In genomic region chr20:26324177-26324576, GRCh38 we compare ENCODE assay signal across 16 cellular contexts.
DNase-seq lines count a peak whose midpoint lies in the region; ATAC-seq lines count a peak whose summit lies in the region.
"Had no signal": no experiment of that assay in that cellular context is flagged by ENCODE, and none has a peak within 500 bp of the region (broad histone marks: within the 10 kb centered on the region; RNA-seq: fewer than 3 reads in every experiment).

No MANE protein-coding gene starts in this region.

- H3K9me3 Mint-ChIP-seq in activated CD4-positive, alpha-beta memory T cell treated with anti-CD3 and anti-CD28 coated beads for 36 hours = peaks cover 44% of the 10 kb centered on the region
- H3K9me3 Mint-ChIP-seq in activated CD4-positive, alpha-beta memory T cell treated with anti-CD3 and anti-CD28 coated beads, Interleukin-2, amount 10 ng/mL, durations not matched to agents 7 days and 5 days = peaks cover 32% of the 10 kb centered on the region
- no peaks in the 10 kb centered on the region for H3K9me3 Mint-ChIP-seq in activated naive CD8-positive, alpha-beta T cell (ENCODE audit: low read depth)
- H3K9me3 Mint-ChIP-seq in activated naive CD8-positive, alpha-beta T cell treated with anti-CD3 and anti-CD28 coated beads, Interleukin-2, amount 50 U/mL, for 24 hours = peaks cover 10% of the 10 kb centered on the region
- peaks cover 41 to 49% of the 10 kb centered on the region in 2 donors for H3K9me3 Mint-ChIP-seq in activated naive CD4-positive, alpha-beta T cell treated with anti-CD3 and anti-CD28 coated beads, Interleukin-2, amount 50 U/mL, for 72 hours
- H3K9me3 Mint-ChIP-seq: CD8-positive, alpha-beta memory T cell had no signal

- H3K4me3 Mint-ChIP-seq in activated CD4-positive, alpha-beta memory T cell treated with anti-CD3 and anti-CD28 coated beads for 36 hours = no peak overlapping the region
- no peak overlapping the region for H3K4me3 Mint-ChIP-seq in activated CD4-positive, alpha-beta memory T cell treated with anti-CD3 and anti-CD28 coated beads, Interleukin-2, amount 10 ng/mL, durations not matched to agents 7 days and 5 days
- H3K4me3 Mint-ChIP-seq in activated naive CD8-positive, alpha-beta T cell = peak overlapping the region; percentile 36
- H3K4me3 Mint-ChIP-seq in activated naive CD8-positive, alpha-beta T cell treated with anti-CD3 and anti-CD28 coated beads, Interleukin-2, amount 50 U/mL, for 24 hours = no peak overlapping the region
- H3K4me3 Mint-ChIP-seq: B cell; CD8-positive, alpha-beta memory T cell had no signal

- DNase-seq in activated CD4-positive, alpha-beta memory T cell treated with anti-CD3 and anti-CD28 coated beads for 36 hours = no peak
- DNase-seq in activated CD4-positive, alpha-beta memory T cell treated with anti-CD3 and anti-CD28 coated beads, Interleukin-2, amount 10 ng/mL, durations not matched to agents 7 days and 5 days = no peak
- no peak for DNase-seq in activated naive CD8-positive, alpha-beta T cell treated with anti-CD3 and anti-CD28 coated beads, Interleukin-2, amount 50 U/mL, for 24 hours
- DNase-seq in activated naive CD4-positive, alpha-beta T cell treated with anti-CD3 and anti-CD28 coated beads, Interleukin-2, amount 50 U/mL, for 72 hours (ENCODE audit: low spot score in 2 of 2) = no peak
- DNase-seq in NCI-H226 = no peak
- DNase-seq: 8988T; C1 segment of cervical spinal cord; Caco-2; CD8-positive, alpha-beta memory T cell; DMS53; IMR-90 had no signal

- ATAC-seq in activated naive CD8-positive, alpha-beta T cell treated with anti-CD3 and anti-CD28 coated beads, Interleukin-2, amount 50 U/mL, for 24 hours = no peak
- ATAC-seq in activated naive CD4-positive, alpha-beta T cell treated with anti-CD3 and anti-CD28 coated beads, Interleukin-2, amount 50 U/mL, for 72 hours = peak in 1 of 2 donors; percentile 47
- ATAC-seq in HG02763 (IDR thresholded peaks at IDR 0.05; ENCODE audit: unreplicated experiment) (no peak), HG03159 (IDR thresholded peaks at IDR 0.05; ENCODE audit: unreplicated experiment) (no peak)
- ATAC-seq: HCT116 had no signal

- peak overlapping the region; percentile 52 for H3K27ac Mint-ChIP-seq in activated CD4-positive, alpha-beta memory T cell treated with anti-CD3 and anti-CD28 coated beads for 36 hours
- H3K27ac Mint-ChIP-seq in activated CD4-positive, alpha-beta memory T cell treated with anti-CD3 and anti-CD28 coated beads, Interleukin-2, amount 10 ng/mL, durations not matched to agents 7 days and 5 days = no peak overlapping the region
- H3K27ac Mint-ChIP-seq in activated naive CD8-positive, alpha-beta T cell = peak overlapping the region; percentile 82
- H3K27ac Mint-ChIP-seq in activated naive CD8-positive, alpha-beta T cell treated with anti-CD3 and anti-CD28 coated beads, Interleukin-2, amount 50 U/mL, for 24 hours = no peak overlapping the region
- H3K27ac Mint-ChIP-seq in activated naive CD4-positive, alpha-beta T cell treated with anti-CD3 and anti-CD28 coated beads, Interleukin-2, amount 50 U/mL, for 72 hours = peak overlapping the region; percentile 39 to 61
- H3K27ac Mint-ChIP-seq: B cell; CD8-positive, alpha-beta memory T cell had no signal

- POLR2A ChIA-PET in activated CD4-positive, alpha-beta memory T cell treated with anti-CD3 and anti-CD28 coated beads for 36 hours (lab: Charles Lee) = no interaction called here
- POLR2A ChIA-PET in activated CD4-positive, alpha-beta memory T cell treated with anti-CD3 and anti-CD28 coated beads, Interleukin-2, amount 10 ng/mL, durations not matched to agents 7 days and 5 days (lab: Charles Lee) = no interaction called here

- H3K36me3 Mint-ChIP-seq in activated CD4-positive, alpha-beta memory T cell treated with anti-CD3 and anti-CD28 coated beads for 36 hours = peaks cover 49% of the 10 kb centered on the region
- peaks cover 35% of the 10 kb centered on the region for H3K36me3 Mint-ChIP-seq in activated CD4-positive, alpha-beta memory T cell treated with anti-CD3 and anti-CD28 coated beads, Interleukin-2, amount 10 ng/mL, durations not matched to agents 7 days and 5 days (ENCODE audit: low read depth)
- peaks cover 15% of the 10 kb centered on the region for H3K36me3 Mint-ChIP-seq in activated naive CD8-positive, alpha-beta T cell
- peaks cover 39% of the 10 kb centered on the region for H3K36me3 Mint-ChIP-seq in activated naive CD8-positive, alpha-beta T cell treated with anti-CD3 and anti-CD28 coated beads, Interleukin-2, amount 50 U/mL, for 24 hours (ENCODE audit: low read depth)
- H3K36me3 Mint-ChIP-seq in activated naive CD4-positive, alpha-beta T cell treated with anti-CD3 and anti-CD28 coated beads, Interleukin-2, amount 50 U/mL, for 72 hours = peaks cover 78 to 100% of the 10 kb centered on the region in 2 donors

- H3K27me3 Mint-ChIP-seq in activated CD4-positive, alpha-beta memory T cell treated with anti-CD3 and anti-CD28 coated beads for 36 hours = no peaks in the 10 kb centered on the region
- H3K27me3 Mint-ChIP-seq in activated CD4-positive, alpha-beta memory T cell treated with anti-CD3 and anti-CD28 coated beads, Interleukin-2, amount 10 ng/mL, durations not matched to agents 7 days and 5 days = no peaks in the 10 kb centered on the region
- no peaks in the 10 kb centered on the region for H3K27me3 Mint-ChIP-seq in activated naive CD8-positive, alpha-beta T cell
- H3K27me3 Mint-ChIP-seq in activated naive CD8-positive, alpha-beta T cell treated with anti-CD3 and anti-CD28 coated beads, Interleukin-2, amount 50 U/mL, for 24 hours = no peaks in the 10 kb centered on the region
- H3K27me3 Mint-ChIP-seq: B cell; CD8-positive, alpha-beta memory T cell had no signal

- H3K4me1 Mint-ChIP-seq in activated CD4-positive, alpha-beta memory T cell treated with anti-CD3 and anti-CD28 coated beads for 36 hours (ENCODE audit: low read depth) = peaks cover 36% of the 10 kb centered on the region
- H3K4me1 Mint-ChIP-seq in activated CD4-positive, alpha-beta memory T cell treated with anti-CD3 and anti-CD28 coated beads, Interleukin-2, amount 10 ng/mL, durations not matched to agents 7 days and 5 days = peaks cover 3% of the 10 kb centered on the region
- peaks cover 57% of the 10 kb centered on the region for H3K4me1 Mint-ChIP-seq in activated naive CD8-positive, alpha-beta T cell (ENCODE audit: low read depth)
- H3K4me1 Mint-ChIP-seq in activated naive CD8-positive, alpha-beta T cell treated with anti-CD3 and anti-CD28 coated beads, Interleukin-2, amount 50 U/mL, for 24 hours = peaks cover 27% of the 10 kb centered on the region
- H3K4me1 Mint-ChIP-seq: B cell; CD8-positive, alpha-beta memory T cell had no signal

- intact Hi-C loops in activated CD4-positive, alpha-beta memory T cell treated with anti-CD3 and anti-CD28 coated beads for 36 hours (cut with micrococcal nuclease) = no loop called here

- CTCF ChIA-PET in activated CD4-positive, alpha-beta memory T cell treated with anti-CD3 and anti-CD28 coated beads for 36 hours (lab: Charles Lee) = no interaction called here
- CTCF ChIA-PET in activated CD4-positive, alpha-beta memory T cell treated with anti-CD3 and anti-CD28 coated beads, Interleukin-2, amount 10 ng/mL, durations not matched to agents 7 days and 5 days (lab: Charles Lee) = no interaction called here

Comparison
In these comparisons a context has a peak if more than half of its experiments do, and no peak if none do; other contexts are left out.
1. H3K27ac Mint-ChIP-seq: peak in activated CD4-positive, alpha-beta memory T cell treated with anti-CD3 and anti-CD28 coated beads for 36 hours (single experiment), activated naive CD8-positive, alpha-beta T cell (single experiment) and activated naive CD4-positive, alpha-beta T cell treated with anti-CD3 and anti-CD28 coated beads, Interleukin-2, amount 50 U/mL, for 72 hours (2 of 2); none in activated CD4-positive, alpha-beta memory T cell treated with anti-CD3 and anti-CD28 coated beads, Interleukin-2, amount 10 ng/mL, durations not matched to agents 7 days and 5 days (single experiment) and activated naive CD8-positive, alpha-beta T cell treated with anti-CD3 and anti-CD28 coated beads, Interleukin-2, amount 50 U/mL, for 24 hours (single experiment).